ENCODE assay signal across 24 cellular contexts in genomic region chr3:157626817-157627216, GRCh38.
"Had no signal": no experiment of that assay in that cellular context is flagged by ENCODE, and none has a peak within 500 bp of the region (broad histone marks: within the 10 kb centered on the region; RNA-seq: fewer than 3 reads in every experiment).

No MANE protein-coding gene starts in this region.

- H3K4me3 ChIP-seq: esophagus squamous epithelium, gastroesophageal sphincter, ovary, prostate gland, transverse colon, uterus had no signal

- H3K36me3 ChIP-seq: brain microvascular endothelial cell, esophagus squamous epithelium, gastroesophageal sphincter, neutrophil, ovary, prostate gland, transverse colon, uterus, WERI-Rb-1 had no signal

- H3K4me1 ChIP-seq: esophagus squamous epithelium, gastroesophageal sphincter, prostate gland, transverse colon, uterus had no signal

- ATAC-seq: activated CD8-positive, alpha-beta T cell treated with anti-CD3 and anti-CD28 coated beads, Interleukin-2, amount 10 ng/mL, durations not matched to agents 7 days and 5 days; activated naive CD4-positive, alpha-beta T cell treated with anti-CD3 and anti-CD28 coated beads, Interleukin-2, amount 50 U/mL, for 72 hours; activated T-helper 17 cell treated with anti-CD3 and anti-CD28 coated beads, Interleukin-2, amount 50 U/mL, for 72 hours; effector memory CD8-positive, alpha-beta T cell; gastroesophageal sphincter; left ventricle myocardium superior; natural killer cell treated with Interleukin-12 subunit alpha and Interleukin-12 subunit beta and Interleukin-15 and Interleukin-18, amount 100 ng/mL, for 72 hours; stimulated activated naive B cell treated with anti-CD40 and anti-IgM and Interleukin-4, amounts not matched to agents 10 μg/mL and 1 μg/mL and 100 μg/mL, for 72 hours had no signal

- H3K27ac ChIP-seq: brain microvascular endothelial cell, esophagus squamous epithelium, gastroesophageal sphincter, neutrophil, ovary, prostate gland, transverse colon, uterus, WERI-Rb-1 had no signal

- DNase-seq: activated CD4-positive, alpha-beta T cell treated with anti-CD3 and anti-CD28 coated beads, Interleukin-2, amount 10 ng/mL, durations not matched to agents 7 days and 5 days; activated CD4-positive, CD25-positive, alpha-beta regulatory T cell treated with anti-CD3 and anti-CD28 coated beads, Interleukin-2, amount 50 U/mL, for 72 hours; activated CD8-positive, alpha-beta T cell treated with anti-CD3 and anti-CD28 coated beads, Interleukin-2, amount 10 ng/mL, durations not matched to agents 7 days and 5 days; activated T-cell treated with anti-CD3 and anti-CD28 coated beads, Interleukin-2, amount 50 U/mL, for 24 hours; aorta; brain microvascular endothelial cell; effector memory CD8-positive, alpha-beta T cell; esophagus squamous epithelium; head of caudate nucleus; hypothalamus; left ventricle myocardium superior; ovary; stimulated activated CD4-positive, alpha-beta T cell treated with anti-CD3 and anti-CD28 coated beads, Interleukin-2, amount 100 ng/mL, for 48 hours; stimulated activated CD8-positive, alpha-beta memory T cell treated with anti-CD3 and anti-CD28 coated beads, Interleukin-4, amount 100 ng/mL, for 48 hours; stimulated activated naive B cell treated with anti-CD40 and anti-IgM and Interleukin-4, amounts not matched to agents 10 μg/mL and 1 μg/mL and 100 μg/mL, for 72 hours; transverse colon; uterus; WERI-Rb-1 had no signal

- H3K9me3 ChIP-seq: esophagus squamous epithelium, gastroesophageal sphincter, neutrophil, ovary, prostate gland, transverse colon, uterus had no signal

- H3K27me3 ChIP-seq: brain microvascular endothelial cell, ovary, uterus had no signal
